Comparison of ENCODE assay signal across 8 cellular contexts in genomic region chr11:77943296-77943695, GRCh38. TPM values are rescaled to one million over a fixed set of nuclear protein-coding genes. Genes with fewer than 3 reads are reported as not detected.
A peak's percentile ranks its signal among the peaks of the same experiment; 100 is the strongest.
DNase-seq lines count a peak whose midpoint lies in the region; ATAC-seq and TF ChIP-seq lines count a peak whose summit lies in the region.
"Not testable (repeated sequence)": the region's sequence is repeated elsewhere in the genome, so short reads cannot be mapped to it uniquely, and the experiment has no call there.

No MANE protein-coding gene starts in this region.

- peaks cover 11% of the 10 kb centered on the region for H3K4me1 Mint-ChIP-seq in activated T-helper 17 cell treated with anti-CD3 and anti-CD28 coated beads, Interleukin-2, amount 50 U/mL, for 72 hours

- TF ChIP-seq CTCF in brain microvascular endothelial cell (IDR thresholded peaks at IDR 0.05; ENCODE audit: low read depth, low read length, missing control alignments), result not testable (repeated sequence)

- not testable (repeated sequence) for H3K27me3 Mint-ChIP-seq in activated T-helper 17 cell treated with anti-CD3 and anti-CD28 coated beads, Interleukin-2, amount 50 U/mL, for 72 hours

- ATAC-seq in activated T-helper 17 cell treated with anti-CD3 and anti-CD28 coated beads, Interleukin-2, amount 50 U/mL, for 72 hours (replicated peaks), result not testable (repeated sequence)

- peak overlapping the region; percentile 22 for H3K27ac Mint-ChIP-seq in activated T-helper 17 cell treated with anti-CD3 and anti-CD28 coated beads, Interleukin-2, amount 50 U/mL, for 72 hours

- in situ Hi-C loops in brain microvascular endothelial cell (cut with HindIII; ENCODE audit: low pct_ligation_motif_present, low sequenced_read_pairs), result not testable (repeated sequence)

- peaks cover 47% of the 10 kb centered on the region for H3K36me3 Mint-ChIP-seq in activated T-helper 17 cell treated with anti-CD3 and anti-CD28 coated beads, Interleukin-2, amount 50 U/mL, for 72 hours (ENCODE audit: low read depth)

- H3K9me3 Mint-ChIP-seq in activated T-helper 17 cell treated with anti-CD3 and anti-CD28 coated beads, Interleukin-2, amount 50 U/mL, for 72 hours, result not testable (repeated sequence)

- DNase-seq in AG08395 (ENCODE audit: low spot score), result peak; percentile 3
- DNase-seq in EH (ENCODE audit: low read depth), result peak; percentile 76
- peak; percentile 38 for DNase-seq in HCEC 1CT
- DNase-seq in M059J (ENCODE audit: low read depth), result peak; percentile 11
- peak; percentile 1 for DNase-seq in brain microvascular endothelial cell
- peak; percentile 49 for DNase-seq in fibroblast of peridontal ligament (ENCODE audit: extremely low read depth)
- DNase-seq in hepatic stellate cell (ENCODE audit: low spot score), result peak; percentile 14

- H3K36me3 ChIP-seq in brain microvascular endothelial cell (replicated peaks), result not testable (repeated sequence)

- not testable (repeated sequence) for H3K4me3 Mint-ChIP-seq in activated T-helper 17 cell treated with anti-CD3 and anti-CD28 coated beads, Interleukin-2, amount 50 U/mL, for 72 hours

- not testable (repeated sequence) for H3K4me3 ChIP-seq in brain microvascular endothelial cell (ENCODE audit: low read depth, low read length)

- not testable (repeated sequence) for H3K27me3 ChIP-seq in brain microvascular endothelial cell (replicated peaks)

- H3K27ac ChIP-seq in brain microvascular endothelial cell, result peak overlapping the region; percentile 40

RNA-seq across cellular contexts. Expression of gene INTS4, which starts 51.2 kb away (rescaled TPM):
- total RNA-seq in M059J (2014; rRNA removed; shearing (Covaris generic)), result 20.4 and 21.8 TPM in 2 replicates
- 10 to 100 TPM; 63.5 to 73.5 TPM for total RNA-seq in activated T-helper 17 cell treated with anti-CD3 and anti-CD28 coated beads, Interleukin-2, amount 50 U/mL, for 72 hours

Comparison
In these comparisons a context has a peak if more than half of its experiments do, and no peak if none do; other contexts are left out.
1. DNase-seq: peak in every context shown above with its lines; median percentile 76 in EH; 49 in fibroblast of peridontal ligament; 38 in HCEC 1CT; 14 in hepatic stellate cell; 11 in M059J; 3 in AG08395; 1 in brain microvascular endothelial cell.